Comparison of ENCODE assay signal across 10 cellular contexts in genomic region chr11:72975778-72976520, GRCh38.
DNase-seq lines count a peak whose midpoint lies in the region; ATAC-seq and TF ChIP-seq lines count a peak whose summit lies in the region.
"Had no signal": no experiment of that assay in that cellular context is flagged by ENCODE, and none has a peak within 500 bp of the region (broad histone marks: within the 10 kb centered on the region; RNA-seq: fewer than 3 reads in every experiment).

No MANE protein-coding gene starts in this region.

- no peak for DNase-seq in activated T-cell treated with anti-CD3 and anti-CD28 coated beads, Interleukin-2, amount 50 U/mL, for 72 hours
- no peak for DNase-seq in activated T-cell treated with anti-CD3 and anti-CD28 coated beads, Interleukin-2, amount 50 U/mL, for 1 hour
- DNase-seq in astrocyte of the spinal cord (ENCODE audit: low read depth, low spot score) (peak; percentile 88), left lung (no peak), uterus (no peak), GM20000 (ENCODE audit: low spot score) (no peak), SJCRH30 (no peak)
- no peak for DNase-seq in activated naive CD4-positive, alpha-beta T cell treated with Interleukin-2 at 50 U/mL for 16 hours
- DNase-seq: H7 had no signal

- peaks cover 38% of the 10 kb centered on the region for H3K4me1 Mint-ChIP-seq in activated T-cell treated with anti-CD3 and anti-CD28 coated beads, Interleukin-2, amount 50 U/mL, for 72 hours (ENCODE audit: low read depth)

- H3K27ac ChIP-seq in left lung (peak overlapping the region; percentile 82 to 85), uterus (peak overlapping the region; percentile 54 to 60), SJCRH30 (no peak overlapping the region)
- H3K27ac ChIP-seq: vagina had no signal

- in situ Hi-C loops in astrocyte of the spinal cord (cut with HindIII; ENCODE audit: low sequenced_read_pairs), result no loop called here

- peak overlapping the region; percentile 5 to 7 for H3K4me3 Mint-ChIP-seq in activated T-cell treated with anti-CD3 and anti-CD28 coated beads, Interleukin-2, amount 50 U/mL, for 72 hours

- H3K9me3 Mint-ChIP-seq in activated T-cell treated with anti-CD3 and anti-CD28 coated beads, Interleukin-2, amount 50 U/mL, for 72 hours, result peaks cover 6 to 7% of the 10 kb centered on the region in 2 donors

- H3K9me3 ChIP-seq in left lung (no peaks in the 10 kb centered on the region), uterus (no peaks in the 10 kb centered on the region), SJCRH30 (replicated peaks) (no peaks in the 10 kb centered on the region)
- H3K9me3 ChIP-seq: vagina had no signal

- intact Hi-C loops in left lung (cut with DNase I), result no loop called here
- intact Hi-C loops in uterus (cut with DNase I; ENCODE audit: low total_unique reads), result no loop called here

- TF ChIP-seq POLR2A in uterus (IDR thresholded peaks at IDR 0.05), result no peak

- no peak for TF ChIP-seq CTCF in astrocyte of the spinal cord (IDR thresholded peaks at IDR 0.05; ENCODE audit: low read depth, low read length)
- TF ChIP-seq CTCF in left lung (IDR thresholded peaks at IDR 0.05), result no peak
- TF ChIP-seq CTCF in uterus (IDR thresholded peaks at IDR 0.05), result no peak
- no peak for TF ChIP-seq CTCF in GM20000 (IDR thresholded peaks at IDR 0.05; ENCODE audit: extremely low read depth, missing control alignments)

- ATAC-seq in activated T-cell treated with anti-CD3 and anti-CD28 coated beads, Interleukin-2, amount 50 U/mL, for 72 hours (replicated peaks in 1 of 2), result peak; percentile 79 to 90
- ATAC-seq in left lung, result peak; percentile 66

- H3K4me1 ChIP-seq in left lung (peaks cover 8 to 89% of the 10 kb centered on the region in 2 donors), uterus (no peaks in the 10 kb centered on the region), SJCRH30 (no peaks in the 10 kb centered on the region)
- H3K4me1 ChIP-seq: vagina had no signal

- no peaks in the 10 kb centered on the region for H3K27me3 ChIP-seq in left lung
- H3K27me3 ChIP-seq in uterus, result no peaks in the 10 kb centered on the region
- no peaks in the 10 kb centered on the region for H3K27me3 ChIP-seq in SJCRH30
- H3K27me3 ChIP-seq: vagina had no signal

- H3K36me3 ChIP-seq in left lung (peaks cover 0 to 5% of the 10 kb centered on the region in 2 donors), uterus (no peaks in the 10 kb centered on the region), SJCRH30 (no peaks in the 10 kb centered on the region)

- no peak overlapping the region for H3K4me3 ChIP-seq in astrocyte of the spinal cord (ENCODE audit: low read depth, low read length)
- H3K4me3 ChIP-seq in left lung, result no peak overlapping the region
- no peak overlapping the region for H3K4me3 ChIP-seq in uterus
- H3K4me3 ChIP-seq in SJCRH30, result no peak overlapping the region
- H3K4me3 ChIP-seq: vagina had no signal

- peaks cover 16 to 25% of the 10 kb centered on the region in 2 donors for H3K36me3 Mint-ChIP-seq in activated T-cell treated with anti-CD3 and anti-CD28 coated beads, Interleukin-2, amount 50 U/mL, for 72 hours (ENCODE audit: insufficient read depth in 2 of 2)

- H3K27ac Mint-ChIP-seq in activated T-cell treated with anti-CD3 and anti-CD28 coated beads, Interleukin-2, amount 50 U/mL, for 72 hours, result peak overlapping the region; percentile 17

- H3K27me3 Mint-ChIP-seq in activated T-cell treated with anti-CD3 and anti-CD28 coated beads, Interleukin-2, amount 50 U/mL, for 72 hours (ENCODE audit: low read depth), result no peaks in the 10 kb centered on the region
